ENCODE assay signal across 13 cellular contexts in genomic region chr6:159931112-159931511, GRCh38. TPM values are rescaled to one million over a fixed set of nuclear protein-coding genes. Genes with fewer than 3 reads are reported as not detected.
DNase-seq lines count a peak whose midpoint lies in the region; ATAC-seq, FAIRE-seq and TF ChIP-seq lines count a peak whose summit lies in the region.
"Had no signal": no experiment of that assay in that cellular context is flagged by ENCODE, and none has a peak within 500 bp of the region (broad histone marks: within the 10 kb centered on the region; RNA-seq: fewer than 3 reads in every experiment).

No MANE protein-coding gene starts in this region.

- DNase-seq in GM12892 (ENCODE audit: insufficient read length) (no peak), caudate nucleus (lab: John Stamatoyannopoulos, UW) (no peak), NCI-H2196 treated with DMSO at 0.1 percent for 48 hours (lab: John Stamatoyannopoulos, UW; ENCODE audit: unreplicated experiment) (no peak), DMS153 (lab: John Stamatoyannopoulos, UW) (no peak), foreskin keratinocyte (no peak)
- DNase-seq in activated T-cell treated with anti-CD3 and anti-CD28 coated beads, Interleukin-2, amount 50 U/mL, for 4 hours: no peak
- DNase-seq: activated CD4-positive, CD25-positive, alpha-beta regulatory T cell treated with anti-CD3 and anti-CD28 coated beads, Interleukin-2, amount 50 U/mL, for 72 hours; COR-L47; cortex of kidney; NK-92 treated with Interleukin-12 subunit alpha and Interleukin-12 subunit beta, amount 100 ng/mL, for 24 hours had no signal

- no peak overlapping the region for H3K4me3 Mint-ChIP-seq in activated T-cell treated with anti-CD3 and anti-CD28 coated beads, Interleukin-2, amount 50 U/mL, for 4 hours

- ATAC-seq in GM19452 (IDR thresholded peaks at IDR 0.05; ENCODE audit: unreplicated experiment) (peak; percentile 92), HG03060 (IDR thresholded peaks at IDR 0.05; ENCODE audit: low read depth, unreplicated experiment) (peak; percentile 90), foreskin keratinocyte (no peak)
- peak; percentile 92 for ATAC-seq in activated T-cell treated with anti-CD3 and anti-CD28 coated beads, Interleukin-2, amount 50 U/mL, for 4 hours

- H3K27me3 ChIP-seq in foreskin keratinocyte: no peaks in the 10 kb centered on the region

- H3K9me3 Mint-ChIP-seq in activated T-cell treated with anti-CD3 and anti-CD28 coated beads, Interleukin-2, amount 50 U/mL, for 4 hours: peaks cover 4% of the 10 kb centered on the region

- peaks cover 30% of the 10 kb centered on the region for H3K4me1 Mint-ChIP-seq in activated T-cell treated with anti-CD3 and anti-CD28 coated beads, Interleukin-2, amount 50 U/mL, for 4 hours (ENCODE audit: low read depth)

- no peaks in the 10 kb centered on the region for H3K36me3 Mint-ChIP-seq in activated T-cell treated with anti-CD3 and anti-CD28 coated beads, Interleukin-2, amount 50 U/mL, for 4 hours (ENCODE audit: insufficient read depth)

- H3K27ac ChIP-seq in caudate nucleus (ENCODE audit: low read depth, low read length): no peak overlapping the region
- H3K27ac ChIP-seq in foreskin keratinocyte: no peak overlapping the region
- H3K27ac ChIP-seq: parathyroid adenoma had no signal

- TF ChIP-seq CTCF in foreskin keratinocyte (conservative IDR thresholded peaks at IDR 0.05): no peak

- H3K27me3 Mint-ChIP-seq in activated T-cell treated with anti-CD3 and anti-CD28 coated beads, Interleukin-2, amount 50 U/mL, for 4 hours (ENCODE audit: low read depth): no peaks in the 10 kb centered on the region

- no peaks in the 10 kb centered on the region for H3K4me1 ChIP-seq in foreskin keratinocyte

- no peak for TF ChIP-seq POLR2A in GM12892 (IDR thresholded peaks at IDR 0.05; ENCODE audit: low read depth, low read length)

- peak; percentile 93 for FAIRE-seq in GM12892 (lab: Jason Lieb, UNC)

RNA-seq across cellular contexts. Expression of gene IGF2R, which starts 37.8 kb away (rescaled TPM):
- 20.1 TPM for polyA plus RNA-seq in GM12892 (2012; ENCODE audit: missing spikeins)
- 10 to 100 TPM; 44.9 to 65.3 (median 58.2) TPM for total RNA-seq in activated T-cell treated with anti-CD3 and anti-CD28 coated beads, Interleukin-2, amount 50 U/mL, for 4 hours
- total RNA-seq in foreskin keratinocyte: 65.6 and 66.5 TPM in 2 replicates
- polyA plus RNA-seq in foreskin keratinocyte: 15.9 and 21.2 TPM in 2 replicates

RNA-seq across cellular contexts. Expression of gene MAS1, which starts 40.3 kb away (rescaled TPM):
- polyA plus RNA-seq in GM12892 (2012; ENCODE audit: missing spikeins): not detected
- total RNA-seq in activated T-cell treated with anti-CD3 and anti-CD28 coated beads, Interleukin-2, amount 50 U/mL, for 4 hours: not detected
- not detected in 2 replicates for total RNA-seq in foreskin keratinocyte
- polyA plus RNA-seq in foreskin keratinocyte: not detected in 2 replicates
